In genomic region chr4:153004106-153004881, GRCh38 we compare ENCODE assay signal across 20 cellular contexts.
DNase-seq lines count a peak whose midpoint lies in the region; ATAC-seq, FAIRE-seq and TF ChIP-seq lines count a peak whose summit lies in the region.
"Had no signal": no experiment of that assay in that cellular context is flagged by ENCODE, and none has a peak within 500 bp of the region (broad histone marks: within the 10 kb centered on the region; RNA-seq: fewer than 3 reads in every experiment).

No MANE protein-coding gene starts in this region.

- H3K18ac ChIP-seq in H1 (ENCODE audit: extremely low read depth, low read length): no peak overlapping the region

- no peaks in the 10 kb centered on the region for H3K36me3 Mint-ChIP-seq in neural progenitor cell
- H3K36me3 Mint-ChIP-seq in activated CD4-positive, alpha-beta memory T cell treated with anti-CD3 and anti-CD28 coated beads for 36 hours: no peaks in the 10 kb centered on the region
- H3K36me3 Mint-ChIP-seq in T-helper 2 cell treated with Interferon-gamma antibody and Interleukin-4, amounts not matched to agents 5 μg/mL and 100 μg/mL, for 36 hours (ENCODE audit: low read depth): no peaks in the 10 kb centered on the region
- H3K36me3 Mint-ChIP-seq: CD4-positive, CD25-positive, alpha-beta regulatory T cell had no signal

- H3K14ac ChIP-seq in H1 (ENCODE audit: insufficient read length): no peak overlapping the region

- no peak overlapping the region for H4K8ac ChIP-seq in H1 (ENCODE audit: extremely low read depth, insufficient read depth, low read length)

- H3K4me3 Mint-ChIP-seq in neural progenitor cell: no peak overlapping the region
- H3K4me3 Mint-ChIP-seq in activated CD4-positive, alpha-beta memory T cell treated with anti-CD3 and anti-CD28 coated beads for 36 hours: no peak overlapping the region
- no peak overlapping the region for H3K4me3 Mint-ChIP-seq in T-helper 2 cell treated with Interferon-gamma antibody and Interleukin-4, amounts not matched to agents 5 μg/mL and 100 μg/mL, for 36 hours
- H3K4me3 Mint-ChIP-seq: CD4-positive, CD25-positive, alpha-beta regulatory T cell; H9 had no signal

- H4K5ac ChIP-seq in H1 (ENCODE audit: insufficient read length, low read depth, low read length): no peak overlapping the region

- H2BK12ac ChIP-seq in H1 (ENCODE audit: low read depth, low read length): no peak overlapping the region

- 0 out of 2 replicates have a peak, but pooled peaks have one; percentile 32 for ATAC-seq in HCT116
- ATAC-seq: PC-3 had no signal

- H3K79me2 ChIP-seq in HCT116 (ENCODE audit: insufficient read depth, low read length) (no peaks in the 10 kb centered on the region), H1 (ENCODE audit: control insufficient read depth in 1 of 2, insufficient read depth in 2 of 2, low read length in 2 of 2) (no peaks in the 10 kb centered on the region), neural progenitor cell (ENCODE audit: low read depth) (no peaks in the 10 kb centered on the region)

- H3K27me3 Mint-ChIP-seq in neural progenitor cell (ENCODE audit: insufficient read depth, low read depth): peaks cover 15% of the 10 kb centered on the region
- H3K27me3 Mint-ChIP-seq in activated CD4-positive, alpha-beta memory T cell treated with anti-CD3 and anti-CD28 coated beads for 36 hours: peaks cover 2% of the 10 kb centered on the region
- peaks cover 4% of the 10 kb centered on the region for H3K27me3 Mint-ChIP-seq in T-helper 2 cell treated with Interferon-gamma antibody and Interleukin-4, amounts not matched to agents 5 μg/mL and 100 μg/mL, for 36 hours (ENCODE audit: low read depth)

- H3K4me3 ChIP-seq in HCT116 (replicated peaks in 1 of 2; ENCODE audit: low read depth in 1 of 2, low read length in 2 of 2) (no peak overlapping the region), H1 (ENCODE audit: extremely low read depth in 1 of 4, insufficient read depth in 2 of 4, low read depth in 3 of 4, low read length in 4 of 4) (no peak overlapping the region), neural progenitor cell (no peak overlapping the region)
- H3K4me3 ChIP-seq: SJSA1 had no signal

- no peak overlapping the region for H4K91ac ChIP-seq in H1 (replicated peaks; ENCODE audit: insufficient read length, low read length)

- no peaks in the 10 kb centered on the region for H3K23me2 ChIP-seq in H1 (ENCODE audit: low read depth, low read length)

- intact Hi-C loops in HCT116 (cut with micrococcal nuclease): no loop called here
- intact Hi-C loops in activated CD4-positive, alpha-beta memory T cell treated with anti-CD3 and anti-CD28 coated beads for 36 hours (cut with micrococcal nuclease): no loop called here

- TF ChIP-seq EP300 in H1 (IDR thresholded peaks at IDR 0.05; ENCODE audit: borderline replicate concordance in 1 of 2, low read depth in 2 of 2, low read length in 2 of 2): no peak

- H3K4me2 ChIP-seq in HCT116 (ENCODE audit: low read length): no peak overlapping the region
- H3K4me2 ChIP-seq in H1 (ENCODE audit: insufficient read depth in 1 of 2, low read depth in 2 of 2, low read length in 2 of 2): no peak overlapping the region
- H3K4me2 ChIP-seq in neural progenitor cell: peak overlapping the region; percentile 30

- CTCF ChIA-PET in HCT116 (lab: Charles Lee) (no interaction called here), H1 (lab: Charles Lee; ENCODE audit: partially characterized antibody) (interaction anchor here (0.9 to 2.3 kb wide), 6 partner anchors 10 to 124 kb away, joined by 3 to 9 read pairs (median 4); no protein-coding TSS in a partner anchor)
- CTCF ChIA-PET in activated CD4-positive, alpha-beta memory T cell treated with anti-CD3 and anti-CD28 coated beads for 36 hours (lab: Charles Lee): interaction anchor here (1.4 kb wide), 1 partner anchor 123 kb away, joined by 3 read pairs; no protein-coding TSS in a partner anchor

- no peak overlapping the region for H3K9ac ChIP-seq in HCT116 (ENCODE audit: low read length)
- no peak overlapping the region for H3K9ac ChIP-seq in H1 (replicated peaks in 1 of 4; ENCODE audit: extremely low read depth in 1 of 4, low read depth in 3 of 4, low read length in 3 of 4)
- H3K9ac ChIP-seq in neural progenitor cell: no peak overlapping the region

- FAIRE-seq in H1 (lab: Jason Lieb, UNC): no peak

- no peak overlapping the region for H2AK5ac ChIP-seq in H1 (ENCODE audit: low read depth, low read length)

- no peak overlapping the region for H3K23ac ChIP-seq in H1 (ENCODE audit: insufficient read length)

- WGBS in H1 (ENCODE audit: extremely low coverage in 1 of 2, insufficient coverage in 1 of 2, insufficient read length in 1 of 2, insufficient replicate concordance in 2 of 2, low coverage in 1 of 2, low lambda C conversion rate in 2 of 2, missing lambda C conversion rate in 1 of 2), 2 experiments: 80% methylated on average over 5 of the region's 6 CpGs; no CpG with 5 or more reads in 1 of the 2 experiments

- no peak overlapping the region for H2BK120ac ChIP-seq in H1 (replicated peaks; ENCODE audit: low read depth, low read length)

- H3K9me2 ChIP-seq in HCT116 (ENCODE audit: insufficient read depth): no peaks in the 10 kb centered on the region

- H2BK20ac ChIP-seq in H1 (ENCODE audit: low read length): 0 out of 2 replicates have a peak overlapping the region, but pooled peaks have one; percentile 23

- TF ChIP-seq POLR2A in HCT116 (IDR thresholded peaks at IDR 0.05; ENCODE audit: borderline replicate concordance, extremely low read depth, insufficient read depth, insufficient read length) (no peak), H1 (IDR thresholded peaks at IDR 0.05; ENCODE audit: control extremely low read depth in 1 of 2, low read depth in 2 of 2, low read length in 2 of 2) (no peak)

- H3K4me1 Mint-ChIP-seq in neural progenitor cell: peaks cover 41% of the 10 kb centered on the region
- no peaks in the 10 kb centered on the region for H3K4me1 Mint-ChIP-seq in activated CD4-positive, alpha-beta memory T cell treated with anti-CD3 and anti-CD28 coated beads for 36 hours (ENCODE audit: low read depth)
- no peaks in the 10 kb centered on the region for H3K4me1 Mint-ChIP-seq in T-helper 2 cell treated with Interferon-gamma antibody and Interleukin-4, amounts not matched to agents 5 μg/mL and 100 μg/mL, for 36 hours (ENCODE audit: low read depth)
- H3K4me1 Mint-ChIP-seq: CD4-positive, CD25-positive, alpha-beta regulatory T cell had no signal

- H2BK5ac ChIP-seq in H1 (ENCODE audit: low read depth, low read length): no peak overlapping the region

- H3K4me1 ChIP-seq in HCT116 (ENCODE audit: control insufficient read depth in 1 of 2, insufficient read depth in 2 of 2, low read length in 2 of 2) (no peaks in the 10 kb centered on the region), H1 (replicated peaks in 1 of 4; ENCODE audit: control insufficient read depth in 3 of 4, insufficient read depth in 4 of 4, low read length in 3 of 4) (peaks cover 0 to 15% (median 6%) of the 10 kb centered on the region in 4 experiments; a peak in 6 of 7 replicates), neural progenitor cell (peaks cover 49% of the 10 kb centered on the region)
- H3K4me1 ChIP-seq: Caco-2 had no signal

- no peaks in the 10 kb centered on the region for H3K9me3 ChIP-seq in HCT116 (ENCODE audit: control insufficient read depth in 1 of 2, insufficient read depth in 1 of 2, low read depth in 1 of 2, low read length in 2 of 2)
- no peaks in the 10 kb centered on the region for H3K9me3 ChIP-seq in H1 (ENCODE audit: insufficient read depth in 2 of 2, low read depth in 1 of 2, low read length in 1 of 2)
- no peaks in the 10 kb centered on the region for H3K9me3 ChIP-seq in neural progenitor cell (ENCODE audit: low read depth)
- H3K9me3 ChIP-seq: Caco-2, SJSA1 had no signal

- H3K4ac ChIP-seq in H1 (replicated peaks; ENCODE audit: insufficient read length, low read depth, low read length): no peak overlapping the region

- H3K36me3 ChIP-seq in HCT116 (ENCODE audit: control insufficient read depth in 1 of 2, insufficient read depth in 2 of 2, low read length in 2 of 2) (no peaks in the 10 kb centered on the region), H1 (ENCODE audit: control insufficient read depth in 2 of 4, insufficient read depth in 4 of 4, low read length in 3 of 4) (no peaks in the 10 kb centered on the region), neural progenitor cell (no peaks in the 10 kb centered on the region)
- H3K36me3 ChIP-seq: SJSA1 had no signal

- no peak for TF ChIP-seq CTCF in HCT116 (IDR thresholded peaks at IDR 0.05 in 2 of 3, conservative IDR thresholded peaks at IDR 0.05 in 1 of 3; ENCODE audit: borderline replicate concordance in 1 of 3, insufficient read depth in 1 of 3, low read depth in 2 of 3, low read length in 2 of 3)
- TF ChIP-seq CTCF in H1 (IDR thresholded peaks at IDR 0.05; ENCODE audit: control extremely low read depth in 1 of 3, insufficient read depth in 1 of 3, low read depth in 1 of 3, low read length in 3 of 3): no peak
- no peak for TF ChIP-seq CTCF in neural progenitor cell (IDR thresholded peaks at IDR 0.05)

- peaks cover under 1% of the 10 kb centered on the region for H3K9me3 Mint-ChIP-seq in neural progenitor cell
- H3K9me3 Mint-ChIP-seq in activated CD4-positive, alpha-beta memory T cell treated with anti-CD3 and anti-CD28 coated beads for 36 hours: no peaks in the 10 kb centered on the region
- H3K9me3 Mint-ChIP-seq in T-helper 2 cell treated with Interferon-gamma antibody and Interleukin-4, amounts not matched to agents 5 μg/mL and 100 μg/mL, for 36 hours: no peaks in the 10 kb centered on the region
- H3K9me3 Mint-ChIP-seq: CD4-positive, CD25-positive, alpha-beta regulatory T cell; H9 had no signal

- POLR2A ChIA-PET in HCT116 (lab: Charles Lee): no interaction called here
- POLR2A ChIA-PET in H1 (lab: Charles Lee; ENCODE audit: partially characterized antibody): interaction anchor here (1.3 to 1.6 kb wide), 2 partner anchors 10 to 12 kb away, joined by 4 read pairs; no protein-coding TSS in a partner anchor
- POLR2A ChIA-PET in activated CD4-positive, alpha-beta memory T cell treated with anti-CD3 and anti-CD28 coated beads for 36 hours (lab: Charles Lee): no interaction called here

- H2AFZ ChIP-seq in HCT116 (ENCODE audit: low read depth, low read length, poor library complexity, severe bottlenecking) (no peak overlapping the region), H1 (ENCODE audit: low read length) (no peak overlapping the region), neural progenitor cell (replicated peaks) (no peak overlapping the region)

- H4K20me1 ChIP-seq in HCT116 (ENCODE audit: insufficient read depth) (no peaks in the 10 kb centered on the region), H1 (replicated peaks in 1 of 2; ENCODE audit: control insufficient read depth in 1 of 2, insufficient read depth in 2 of 2, low read length in 2 of 2) (no peaks in the 10 kb centered on the region), neural progenitor cell (ENCODE audit: low read depth) (no peaks in the 10 kb centered on the region)

- RAD21 ChIA-PET in HCT116 (lab: Charles Lee; ENCODE audit: low non-redundant PET in 1 of 2, low total read pairs in 2 of 2, uncharacterized antibody in 2 of 2, unreplicated experiment in 2 of 2): no interaction called here

- no peak overlapping the region for H2BK15ac ChIP-seq in H1 (ENCODE audit: low read length)

- peak overlapping the region; percentile 69 for H3K27ac Mint-ChIP-seq in neural progenitor cell
- no peak overlapping the region for H3K27ac Mint-ChIP-seq in activated CD4-positive, alpha-beta memory T cell treated with anti-CD3 and anti-CD28 coated beads for 36 hours
- H3K27ac Mint-ChIP-seq in T-helper 2 cell treated with Interferon-gamma antibody and Interleukin-4, amounts not matched to agents 5 μg/mL and 100 μg/mL, for 36 hours: no peak overlapping the region

- H3K27me3 ChIP-seq in HCT116 (ENCODE audit: insufficient read depth, low read length): no peaks in the 10 kb centered on the region
- H3K27me3 ChIP-seq in H1 (replicated peaks in 1 of 4; ENCODE audit: control insufficient read depth in 3 of 4, extremely low read depth in 1 of 4, insufficient read depth in 3 of 4, low read length in 3 of 4): no peaks in the 10 kb centered on the region; a peak in 1 of 7 replicates
- H3K27me3 ChIP-seq in neural progenitor cell: no peaks in the 10 kb centered on the region
- H3K27me3 ChIP-seq: SJSA1 had no signal

- no peaks in the 10 kb centered on the region for H3K79me1 ChIP-seq in H1 (ENCODE audit: low read depth, low read length)

- no peak overlapping the region for H3K27ac ChIP-seq in HCT116 (ENCODE audit: low read depth, low read length)
- H3K27ac ChIP-seq in H1 (ENCODE audit: low read depth, low read length): no peak overlapping the region
- no peak overlapping the region for H3K27ac ChIP-seq in neural progenitor cell
- H3K27ac ChIP-seq: SJSA1 had no signal

- TF ChIP-seq RAD21 in HCT116 (IDR thresholded peaks at IDR 0.05; ENCODE audit: low read depth) (no peak), H1 (IDR thresholded peaks at IDR 0.05 in 1 of 2, conservative IDR thresholded peaks at IDR 0.05 in 1 of 2; ENCODE audit: low read depth in 2 of 2, low read length in 2 of 2) (no peak)

- DNase-seq in HCT116 (ENCODE audit: low read depth, low spot score): no peak
- peak; percentile 36 for DNase-seq in RPMI7951 (ENCODE audit: low read depth)
- DNase-seq in H1 (ENCODE audit: low read depth in 1 of 2, low spot score in 2 of 2): no peak
- DNase-seq in neural progenitor cell (ENCODE audit: low spot score): peak; percentile 63
- no peak for DNase-seq in stimulated activated naive CD4-positive, alpha-beta T cell treated with Interleukin-2 at 50 U/mL for 16 hours (lab: John Stamatoyannopoulos, UW)
- DNase-seq in activated CD4-positive, alpha-beta memory T cell treated with anti-CD3 and anti-CD28 coated beads for 36 hours: no peak
- DNase-seq in T-helper 2 cell treated with Interferon-gamma antibody and Interleukin-4, amounts not matched to agents 5 μg/mL and 100 μg/mL, for 36 hours (ENCODE audit: low spot score): no peak
- DNase-seq: Caco-2; CD4-positive, CD25-positive, alpha-beta regulatory T cell; DMS153; H9; IMR-90; Kasumi-1; MM.1S; NCI-H1092 treated with DMSO at 0.1 percent for 48 hours; NCI-H1694; NCI-H446 treated with DMSO at 0.1 percent for 48 hours; NCI-H748 treated with DMSO at 0.1 percent for 48 hours; PC-3 had no signal

- no peak overlapping the region for H3K56ac ChIP-seq in H1 (replicated peaks; ENCODE audit: insufficient read length, low read depth, low read length)

- H3F3A ChIP-seq in neural progenitor cell (ENCODE audit: low read depth): peaks cover 20% of the 10 kb centered on the region

- BruUV-seq in HCT116 (replicated peaks; lab: Mats Ljungman, UMichigan): no TSS peak

Comparison
In these comparisons a context has a peak if more than half of its experiments do, and no peak if none do; other contexts are left out.
1. DNase-seq: peak in RPMI7951 (single experiment) and neural progenitor cell (single experiment); none in HCT116 (single experiment), H1 (0 of 2), stimulated activated naive CD4-positive, alpha-beta T cell treated with Interleukin-2 at 50 U/mL for 16 hours (single experiment), activated CD4-positive, alpha-beta memory T cell treated with anti-CD3 and anti-CD28 coated beads for 36 hours (single experiment) and T-helper 2 cell treated with Interferon-gamma antibody and Interleukin-4, amounts not matched to agents 5 μg/mL and 100 μg/mL, for 36 hours (single experiment).